In genomic region chr15:74994685-74995084, GRCh38 we compare ENCODE assay signal across 9 cellular contexts. TPM values are rescaled to one million over a fixed set of nuclear protein-coding genes. Genes with fewer than 3 reads are reported as not detected.
DNase-seq lines count a peak whose midpoint lies in the region; ATAC-seq and TF ChIP-seq lines count a peak whose summit lies in the region.
"Had no signal": no experiment of that assay in that cellular context is flagged by ENCODE, and none has a peak within 500 bp of the region (broad histone marks: within the 10 kb centered on the region; RNA-seq: fewer than 3 reads in every experiment).

No MANE protein-coding gene starts in this region.

- peaks cover 30% of the 10 kb centered on the region for H3K27me3 Mint-ChIP-seq in CD4-positive, alpha-beta T cell
- H3K27me3 Mint-ChIP-seq in IgD-negative memory B cell (peaks cover 39% of the 10 kb centered on the region), brain (peaks cover 5% of the 10 kb centered on the region), natural killer cell (ENCODE audit: low read depth in 2 of 2) (peaks cover 21 to 31% of the 10 kb centered on the region in 2 donors)

- DNase-seq in CD4-positive, alpha-beta T cell = no peak
- DNase-seq in natural killer cell (no peak), coronary artery (ENCODE audit: low spot score) (no peak), NCI-H82 (lab: John Stamatoyannopoulos, UW) (no peak)

- intact Hi-C loops in CD4-positive, alpha-beta T cell (cut with DNase I, micrococcal nuclease) = loop anchor here (1.0 to 10.0 kb wide), 5 partner anchors 30 to 460 kb away; partner anchors contain the start of genes COX5A (in 1 of the 2), CPLX3 (in 1 of the 2), RPP25 (in 1 of the 2) and SIN3A (in 1 of the 2)
- intact Hi-C loops in natural killer cell (cut with micrococcal nuclease) = no loop called here

- H3K9me3 Mint-ChIP-seq in CD4-positive, alpha-beta T cell = no peaks in the 10 kb centered on the region
- H3K9me3 Mint-ChIP-seq in IgD-negative memory B cell = peaks cover 0 to 7% (median 0%) of the 10 kb centered on the region in 3 donors
- peaks cover 0 to 10% (median 5%) of the 10 kb centered on the region in 5 experiments for H3K9me3 Mint-ChIP-seq in brain
- H3K9me3 Mint-ChIP-seq in natural killer cell = no peaks in the 10 kb centered on the region

- peak overlapping the region; percentile 93 for H3K4me3 Mint-ChIP-seq in CD4-positive, alpha-beta T cell
- H3K4me3 Mint-ChIP-seq in IgD-negative memory B cell = peak overlapping the region in 3 of 4 donors; percentile 7 to 86 (median 53)
- H3K4me3 Mint-ChIP-seq in brain = peak overlapping the region; percentile 85 to 93 (median 88)
- H3K4me3 Mint-ChIP-seq in natural killer cell = peak overlapping the region; percentile 86

- POLR2A ChIA-PET in CD4-positive, alpha-beta T cell (lab: Charles Lee) = interaction anchor here (0.6 to 2.6 kb wide), 7 partner anchors 29 to 849 kb away, joined by 3 to 20 read pairs (median 6); partner anchors contain the start of genes C15orf39, IMP3, MAN2C1 and PPCDC

- H3K27ac Mint-ChIP-seq in CD4-positive, alpha-beta T cell = no peak overlapping the region
- H3K27ac Mint-ChIP-seq in IgD-negative memory B cell = peak overlapping the region; percentile 3 to 29 (median 10)
- peak overlapping the region; percentile 77 to 98 (median 92) for H3K27ac Mint-ChIP-seq in brain
- H3K27ac Mint-ChIP-seq in natural killer cell = no peak overlapping the region

- H3K27ac ChIP-seq in CD4-positive, alpha-beta T cell (ENCODE audit: low read depth, low read length) = no peak overlapping the region
- no peak overlapping the region for H3K27ac ChIP-seq in coronary artery
- H3K27ac ChIP-seq: uterus had no signal

- peaks cover 26% of the 10 kb centered on the region for H3K27me3 ChIP-seq in CD4-positive, alpha-beta T cell (ENCODE audit: control insufficient read depth, insufficient read depth, low read length)
- H3K27me3 ChIP-seq: uterus had no signal

- no peak overlapping the region for H3K4me3 ChIP-seq in coronary artery

- peaks cover 22% of the 10 kb centered on the region for H3K4me1 Mint-ChIP-seq in CD4-positive, alpha-beta T cell (ENCODE audit: low read depth)
- peaks cover 5 to 16% (median 8%) of the 10 kb centered on the region in 3 donors for H3K4me1 Mint-ChIP-seq in IgD-negative memory B cell
- H3K4me1 Mint-ChIP-seq in brain = peaks cover 70% of the 10 kb centered on the region
- H3K4me1 Mint-ChIP-seq in natural killer cell = peaks cover 5 to 18% of the 10 kb centered on the region in 2 donors

- H3K9me3 ChIP-seq in CD4-positive, alpha-beta T cell (ENCODE audit: control insufficient read depth, low read length) = no peaks in the 10 kb centered on the region
- H3K9me3 ChIP-seq: uterus had no signal

- H3K36me3 Mint-ChIP-seq in CD4-positive, alpha-beta T cell (ENCODE audit: low read depth) = no peaks in the 10 kb centered on the region
- no peaks in the 10 kb centered on the region for H3K36me3 Mint-ChIP-seq in IgD-negative memory B cell
- H3K36me3 Mint-ChIP-seq in brain = peaks cover 31% of the 10 kb centered on the region
- no peaks in the 10 kb centered on the region for H3K36me3 Mint-ChIP-seq in natural killer cell

- CTCF ChIA-PET in CD4-positive, alpha-beta T cell (lab: Charles Lee) = interaction anchor here (0.9 to 1.3 kb wide), 3 partner anchors 16 to 621 kb away, joined by 3 read pairs; no protein-coding TSS in a partner anchor

- ATAC-seq in CD4-positive, alpha-beta T cell (ENCODE audit: poor library complexity) = no peak
- ATAC-seq in natural killer cell = no peak
- no peak for ATAC-seq in GM21447 (IDR thresholded peaks at IDR 0.05; ENCODE audit: unreplicated experiment)
- ATAC-seq in GM21529 (IDR thresholded peaks at IDR 0.05; ENCODE audit: unreplicated experiment) = no peak

- no peak for TF ChIP-seq CTCF in CD4-positive, alpha-beta T cell (IDR thresholded peaks at IDR 0.05)
- no peak for TF ChIP-seq CTCF in brain (conservative IDR thresholded peaks at IDR 0.05)
- no peak for TF ChIP-seq CTCF in natural killer cell (IDR thresholded peaks at IDR 0.05)
- TF ChIP-seq CTCF in coronary artery (IDR thresholded peaks at IDR 0.05) = no peak

RNA-seq across cellular contexts. Expression of gene SCAMP5, which starts 0.7 kb away (rescaled TPM):
- total RNA-seq in CD4-positive, alpha-beta T cell = 1 to 10 TPM; 5.7 to 6.4 TPM
- polyA plus RNA-seq in IgD-negative memory B cell (0.24 TPM), brain (ENCODE audit: insufficient read depth, low read depth, low replicate concordance) (146 TPM)
- total RNA-seq in natural killer cell = 1 to 10 TPM in 1 of 3 donors, under 1 TPM in 2; 0.09 to 2.7 (median 0.54) TPM

RNA-seq across cellular contexts. Expression of gene PPCDC, which starts 28.7 kb away (rescaled TPM):
- total RNA-seq in CD4-positive, alpha-beta T cell = 1 to 10 TPM; 5.5 to 5.8 TPM
- polyA plus RNA-seq in IgD-negative memory B cell (12.6 TPM), brain (ENCODE audit: insufficient read depth, low read depth, low replicate concordance) (17.9 TPM)
- 10 to 100 TPM; 21.3 to 32.3 (median 27.0) TPM for total RNA-seq in natural killer cell

RNA-seq across cellular contexts. Expression of gene RPP25, which starts 38.1 kb away (rescaled TPM):
- total RNA-seq in CD4-positive, alpha-beta T cell = under 1 TPM; 0.14 to 0.45 TPM
- polyA plus RNA-seq in IgD-negative memory B cell (4.9 TPM), brain (ENCODE audit: insufficient read depth, low read depth, low replicate concordance) (9.4 TPM)
- total RNA-seq in natural killer cell = under 1 TPM; 0.21 to 0.84 (median 0.50) TPM

RNA-seq across cellular contexts. Expression of gene COX5A, which starts 56.8 kb away (rescaled TPM):
- 10 to 100 TPM; 40.7 to 44.2 TPM for total RNA-seq in CD4-positive, alpha-beta T cell
- polyA plus RNA-seq in IgD-negative memory B cell (325 TPM), brain (ENCODE audit: insufficient read depth, low read depth, low replicate concordance) (342 TPM)
- total RNA-seq in natural killer cell = 10 to 100 TPM; 69.7 to 90.0 (median 76.9) TPM

Comparison
In these comparisons a context has a peak if more than half of its experiments do, and no peak if none do; other contexts are left out.
1. H3K27ac Mint-ChIP-seq: peak in IgD-negative memory B cell (3 of 3) and brain (5 of 5); none in CD4-positive, alpha-beta T cell (single experiment) and natural killer cell (0 of 2).
2. Peak in every context shown above with its lines, with median percentiles within 50 percentile points of each other: H3K4me3 Mint-ChIP-seq.